ENCODE assay signal across 3 cellular contexts in genomic region chr16:25042339-25042738, GRCh38.
TF ChIP-seq lines count a peak whose summit lies in the region.

No MANE protein-coding gene starts in this region.

TF ChIP-seq in HEK293, 187 proteins besides CTCF, POLR2A, EP300 and RAD21:
- peak; percentile 97 for TF ChIP-seq ZNF146 (tag by site-specific recombination; IDR thresholded peaks at IDR 0.05)
TF ChIP-seq in HEK293: peak in this region for 1; not testable (repeated sequence) for 186.

TF ChIP-seq in GM12878, 131 proteins besides CTCF, POLR2A, EP300 and RAD21:
- TF ChIP-seq ZNF217 (IDR thresholded peaks at IDR 0.05) (peak; percentile 67; the same call in 1 of the 2 replicates), SMARCA5 (IDR thresholded peaks at IDR 0.05) (0 out of 2 replicates have a peak, but pooled peaks have one; percentile 21)

TF ChIP-seq in K562, 482 proteins besides CTCF, POLR2A, EP300 and RAD21:
- peak; percentile 79 for TF ChIP-seq ZNF146 (CRISPR knock-in tag; IDR thresholded peaks at IDR 0.05; ENCODE audit: unreplicated experiment)
